In genomic region chr20:34817072-34817471, GRCh38 we compare ENCODE assay signal across 24 cellular contexts.
"Had no signal": no experiment of that assay in that cellular context is flagged by ENCODE, and none has a peak within 500 bp of the region (broad histone marks: within the 10 kb centered on the region; RNA-seq: fewer than 3 reads in every experiment).

No MANE protein-coding gene starts in this region.

- H2AFZ ChIP-seq: hepatocyte had no signal

- H3K36me3 ChIP-seq: esophagus squamous epithelium, gastrocnemius medialis, left lung, lower lobe of right lung had no signal

- H3K4me2 ChIP-seq: hepatocyte had no signal

- H3K27me3 ChIP-seq: esophagus squamous epithelium, gastrocnemius medialis, heart left ventricle, hepatocyte, left lung had no signal

- H3K9me3 ChIP-seq: esophagus squamous epithelium, gastrocnemius medialis, left lung, lower lobe of right lung, mucosa of descending colon had no signal

- ATAC-seq: effector memory CD8-positive, alpha-beta T cell; esophagus mucosa; gastrocnemius medialis; heart left ventricle; left cardiac atrium; left lung; left ventricle myocardium superior; lower lobe of right lung; mucosa of descending colon had no signal

- H3K4me3 ChIP-seq: coronary artery, esophagus squamous epithelium, gastrocnemius medialis, heart left ventricle, hepatocyte, left lung, lower lobe of right lung, mucosa of descending colon had no signal

- FAIRE-seq: colon, endometrium had no signal

- DNase-seq: dermis blood vessel endothelial cell; effector CD8-positive, alpha-beta T cell; effector memory CD8-positive, alpha-beta T cell; endodermal cell; erythroblast; esophagus squamous epithelium; foreskin fibroblast; foreskin melanocyte; gastrocnemius medialis; heart left ventricle; immature natural killer cell; islet precursor cell; left cardiac atrium; left lung; left ventricle myocardium superior; lower lobe of right lung; mesenchymal stem cell; mucosa of descending colon had no signal

- H3K27ac ChIP-seq: coronary artery, epithelial cell of prostate, esophagus squamous epithelium, gastrocnemius medialis, heart left ventricle, hepatocyte, left lung, lower lobe of right lung had no signal
